In the genomic region with DNA sequence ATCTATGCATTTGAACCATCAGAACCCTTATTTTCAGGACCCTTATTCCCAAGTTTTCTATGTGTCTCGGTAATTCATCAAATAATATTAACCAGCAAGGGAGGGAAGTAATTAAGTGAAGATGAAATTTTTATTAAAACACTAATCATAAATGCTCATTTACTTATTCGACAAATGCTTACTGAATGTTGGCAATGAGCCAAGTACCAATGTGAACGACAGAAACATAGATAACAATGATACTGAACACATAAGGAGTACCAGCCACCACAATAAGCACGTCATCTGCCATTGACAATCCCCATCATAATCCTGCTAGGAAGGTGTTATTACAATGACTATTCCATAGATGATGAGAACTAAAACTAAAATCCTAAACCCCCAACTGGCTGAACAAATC, we compare ENCODE assay signal across 28 cellular contexts. TPM values are rescaled to one million over a fixed set of nuclear protein-coding genes. Genes with fewer than 3 reads are reported as not detected.
DNase-seq lines count a peak whose midpoint lies in the region; ATAC-seq, FAIRE-seq and TF ChIP-seq lines count a peak whose summit lies in the region.
"Had no signal": no experiment of that assay in that cellular context is flagged by ENCODE, and none has a peak within 500 bp of the region (broad histone marks: within the 10 kb centered on the region; RNA-seq: fewer than 3 reads in every experiment).

No MANE protein-coding gene starts in this region.

- H3K4me1 ChIP-seq in HepG2 (ENCODE audit: insufficient read depth, low read length) = no peaks in the 10 kb centered on the region
- no peaks in the 10 kb centered on the region for H3K4me1 ChIP-seq in right lobe of liver
- H3K4me1 ChIP-seq: A549, BE2C, BLaER1 had no signal

- no peak overlapping the region for H2AFZ ChIP-seq in HepG2 (ENCODE audit: low read length)

- no peaks in the 10 kb centered on the region for H3K9me3 Mint-ChIP-seq in activated T-helper 1 cell treated with anti-CD3 and anti-CD28 coated beads, Interleukin-12 subunit alpha, Interleukin-12 subunit beta, Interleukin-2, Interleukin-4 antibody, amounts not matched to agents 30 ng/mL and 10 ng/mL and 1 ng/mL, durations not matched to agents 14 hours and 24 hours and 36 hours
- H3K9me3 Mint-ChIP-seq: CD4-positive, alpha-beta memory T cell; CD8-positive, alpha-beta memory T cell had no signal

- ATAC-seq in HepG2 = no peak
- no peak for ATAC-seq in right lobe of liver
- ATAC-seq: A549, GM12878 had no signal

- no peaks in the 10 kb centered on the region for H3K4me1 Mint-ChIP-seq in activated T-helper 1 cell treated with anti-CD3 and anti-CD28 coated beads, Interleukin-12 subunit alpha, Interleukin-12 subunit beta, Interleukin-2, Interleukin-4 antibody, amounts not matched to agents 30 ng/mL and 10 ng/mL and 1 ng/mL, durations not matched to agents 14 hours and 24 hours and 36 hours (ENCODE audit: low read depth)
- H3K4me1 Mint-ChIP-seq: CD14-positive monocyte; CD4-positive, alpha-beta memory T cell; CD4-positive, CD25-positive, alpha-beta regulatory T cell; CD8-positive, alpha-beta memory T cell had no signal

- peak; percentile 41 for DNase-seq in DMS79 treated with DMSO at 0.1 percent for 48 hours (lab: John Stamatoyannopoulos, UW)
- DNase-seq in DMS79 (lab: John Stamatoyannopoulos, UW) = no peak
- DNase-seq in HepG2 (ENCODE audit: low spot score) = no peak
- no peak for DNase-seq in right lobe of liver
- peak; percentile 12 for DNase-seq in medulla oblongata (ENCODE audit: extremely low spot score)
- DNase-seq in AG20443 (ENCODE audit: low spot score) = no peak
- DNase-seq in activated T-helper 1 cell treated with anti-CD3 and anti-CD28 coated beads, Interleukin-12 subunit alpha, Interleukin-12 subunit beta, Interleukin-2, Interleukin-4 antibody, amounts not matched to agents 30 ng/mL and 10 ng/mL and 1 ng/mL, durations not matched to agents 14 hours and 24 hours and 36 hours (ENCODE audit: low spot score) = no peak
- DNase-seq: BE2C; C1 segment of cervical spinal cord; CD4-positive, alpha-beta memory T cell; CD4-positive, CD25-positive, alpha-beta regulatory T cell; CD8-positive, alpha-beta memory T cell; COR-L47; DMS 273 treated with DMSO at 0.1 percent for 48 hours; DMS153; DMS53; DND-41; EL; GDM1 had no signal

- TF ChIP-seq EP300 in HepG2 (IDR thresholded peaks at IDR 0.05; ENCODE audit: low read depth in 2 of 2, low read length in 2 of 2) (no peak), HepG2 (CRISPR knock-in tag; IDR thresholded peaks at IDR 0.05; ENCODE audit: borderline replicate concordance) (no peak)

- H3K36me3 ChIP-seq in HepG2 (replicated peaks in 1 of 2; ENCODE audit: control insufficient read depth in 1 of 2, insufficient read depth in 2 of 2, low read length in 2 of 2) (no peaks in the 10 kb centered on the region), right lobe of liver (no peaks in the 10 kb centered on the region)
- H3K36me3 ChIP-seq: BE2C, BLaER1 had no signal

- H3K27ac Mint-ChIP-seq in activated T-helper 1 cell treated with anti-CD3 and anti-CD28 coated beads, Interleukin-12 subunit alpha, Interleukin-12 subunit beta, Interleukin-2, Interleukin-4 antibody, amounts not matched to agents 30 ng/mL and 10 ng/mL and 1 ng/mL, durations not matched to agents 14 hours and 24 hours and 36 hours = no peak overlapping the region
- H3K27ac Mint-ChIP-seq: CD4-positive, alpha-beta memory T cell; CD4-positive, CD25-positive, alpha-beta regulatory T cell; CD8-positive, alpha-beta memory T cell had no signal

- TF ChIP-seq RAD21 in HepG2 (CRISPR knock-in tag; IDR thresholded peaks at IDR 0.05) = no peak

- BruUV-seq in HepG2 (replicated peaks; lab: Mats Ljungman, UMichigan) = no TSS peak

- 3% methylated on average over 4 of the region's 4 CpGs for WGBS in HepG2 (ENCODE audit: low lambda C conversion rate)
- WGBS in right lobe of liver (ENCODE audit: insufficient coverage, low coverage, low lambda C conversion rate, missing lambda C conversion rate) = 56% methylated on average over 4 of the region's 4 CpGs

- H4K20me1 ChIP-seq in HepG2 (ENCODE audit: insufficient read depth, low read length) = no peaks in the 10 kb centered on the region
- H4K20me1 ChIP-seq: BLaER1 had no signal

- CTCF ChIA-PET in HepG2 (lab: Yijun Ruan, JAX; ENCODE audit: low intra/inter-chr PET ratio, low total read pairs) = no interaction called here

- POLR2A ChIA-PET in HepG2 (lab: Yijun Ruan, JAX) = no interaction called here

- H3K9me3 ChIP-seq in HepG2 (ENCODE audit: low read length) = no peaks in the 10 kb centered on the region
- no peaks in the 10 kb centered on the region for H3K9me3 ChIP-seq in right lobe of liver
- H3K9me3 ChIP-seq: A549, BE2C, BLaER1 had no signal

- H3K27ac ChIP-seq in HepG2 (ENCODE audit: extremely low read length, insufficient read depth, low read length) (no peak overlapping the region), right lobe of liver (no peak overlapping the region)
- H3K27ac ChIP-seq: 22Rv1, A549, BLaER1 had no signal

- H3K27me3 Mint-ChIP-seq in activated T-helper 1 cell treated with anti-CD3 and anti-CD28 coated beads, Interleukin-12 subunit alpha, Interleukin-12 subunit beta, Interleukin-2, Interleukin-4 antibody, amounts not matched to agents 30 ng/mL and 10 ng/mL and 1 ng/mL, durations not matched to agents 14 hours and 24 hours and 36 hours (ENCODE audit: insufficient read depth) = peaks cover 3% of the 10 kb centered on the region

- no peaks in the 10 kb centered on the region for H3K27me3 ChIP-seq in HepG2 (ENCODE audit: control insufficient read depth in 1 of 2, insufficient read depth in 2 of 2, low read length in 2 of 2)
- H3K27me3 ChIP-seq in right lobe of liver = no peaks in the 10 kb centered on the region
- H3K27me3 ChIP-seq: BE2C, BLaER1 had no signal

- no peak overlapping the region for H3K9ac ChIP-seq in HepG2 (ENCODE audit: insufficient read depth, low read depth, low read length)
- H3K9ac ChIP-seq: BLaER1 had no signal

- TF ChIP-seq POLR2A in HepG2 (IDR thresholded peaks at IDR 0.05; ENCODE audit: insufficient read depth in 1 of 2, low read depth in 2 of 2, low read length in 2 of 2) (no peak), right lobe of liver (IDR thresholded peaks at IDR 0.05) (no peak)

- H3K4me2 ChIP-seq in HepG2 (ENCODE audit: low read depth, low read length) = no peak overlapping the region
- H3K4me2 ChIP-seq: A549, BLaER1 had no signal

- H3K4me3 ChIP-seq in HepG2 (replicated peaks in 1 of 3; ENCODE audit: insufficient read depth in 1 of 3, low read depth in 2 of 3, low read length in 3 of 3) (no peak overlapping the region), right lobe of liver (no peak overlapping the region)
- H3K4me3 ChIP-seq: A549, BLaER1, GM12878 had no signal

- intact Hi-C loops in HepG2 (cut with micrococcal nuclease; ENCODE audit: unreplicated experiment) (no loop called here), right lobe of liver (cut with DNase I) (no loop called here)
- intact Hi-C loops in activated T-helper 1 cell treated with anti-CD3 and anti-CD28 coated beads, Interleukin-12 subunit alpha, Interleukin-12 subunit beta, Interleukin-2, Interleukin-4 antibody, amounts not matched to agents 30 ng/mL and 10 ng/mL and 1 ng/mL, durations not matched to agents 14 hours and 24 hours and 36 hours (cut with micrococcal nuclease) = no loop called here

- TF ChIP-seq CTCF in HepG2 (CRISPR knock-in tag; IDR thresholded peaks at IDR 0.05) = no peak
- no peak for TF ChIP-seq CTCF in right lobe of liver (IDR thresholded peaks at IDR 0.05)

- no peaks in the 10 kb centered on the region for H3K79me2 ChIP-seq in HepG2 (ENCODE audit: insufficient read depth, low read length)

- in situ Hi-C loops in HepG2 (cut with HindIII; ENCODE audit: extremely low pct_ligation_motif_present, low pct_unique_long_range_greater_than_20kb) = no loop called here

- H3K4me3 Mint-ChIP-seq in activated T-helper 1 cell treated with anti-CD3 and anti-CD28 coated beads, Interleukin-12 subunit alpha, Interleukin-12 subunit beta, Interleukin-2, Interleukin-4 antibody, amounts not matched to agents 30 ng/mL and 10 ng/mL and 1 ng/mL, durations not matched to agents 14 hours and 24 hours and 36 hours = no peak overlapping the region
- H3K4me3 Mint-ChIP-seq: CD14-positive monocyte; CD4-positive, alpha-beta memory T cell; CD4-positive, CD25-positive, alpha-beta regulatory T cell; CD8-positive, alpha-beta memory T cell had no signal

- no peak for FAIRE-seq in HepG2 (lab: Jason Lieb, UNC)
- FAIRE-seq: A549, GM12878, GM12892, GM18507 had no signal

- H3K36me3 Mint-ChIP-seq in activated T-helper 1 cell treated with anti-CD3 and anti-CD28 coated beads, Interleukin-12 subunit alpha, Interleukin-12 subunit beta, Interleukin-2, Interleukin-4 antibody, amounts not matched to agents 30 ng/mL and 10 ng/mL and 1 ng/mL, durations not matched to agents 14 hours and 24 hours and 36 hours (ENCODE audit: low read depth) = no peaks in the 10 kb centered on the region
- H3K36me3 Mint-ChIP-seq: CD14-positive monocyte; CD4-positive, alpha-beta memory T cell; CD4-positive, CD25-positive, alpha-beta regulatory T cell; CD8-positive, alpha-beta memory T cell had no signal

RNA-seq across cellular contexts. Expression of a gene that starts 45.5 kb away (rescaled TPM):
- total RNA-seq in HepG2 (2016; rRNA removed; fragmentation: Illumina TruSeq; extraction: Trizol) = not detected in 2 replicates
- total RNA-seq in HepG2 (2016; cell fraction: cytosol; rRNA removed; fragmentation: Illumina TruSeq; extraction: Trizol; ENCODE audit: low read depth) = not detected in 2 replicates
- not detected in 2 replicates for total RNA-seq in HepG2 (2016; cell fraction: insoluble cytoplasmic fraction; rRNA removed; fragmentation: Illumina TruSeq; extraction: Trizol)
- not detected in 2 replicates for total RNA-seq in HepG2 (2016; cell fraction: membrane; rRNA removed; fragmentation: Illumina TruSeq; extraction: Trizol)
- total RNA-seq in HepG2 (2016; cell fraction: nucleus; rRNA removed; fragmentation: Illumina TruSeq; extraction: Trizol) = not detected in 2 replicates
- polyA plus RNA-seq in HepG2 (2011; rRNA removed) = not detected in 2 replicates
- polyA plus RNA-seq in HepG2 (2011; cell fraction: cytosol; rRNA removed) = not detected in 2 replicates
- polyA plus RNA-seq in HepG2 (2011; cell fraction: nucleus; rRNA removed) = not detected in 2 replicates
- not detected in 2 replicates for polyA plus RNA-seq in HepG2 (2012)
- not detected in 2 replicates for polyA plus RNA-seq in HepG2 (2016; cell fraction: cytosol; fragmentation: Illumina TruSeq; extraction: Trizol; ENCODE audit: low read depth)
- not detected in 2 replicates for polyA plus RNA-seq in HepG2 (2016; cell fraction: insoluble cytoplasmic fraction; fragmentation: Illumina TruSeq; extraction: Trizol; ENCODE audit: low read depth)
- polyA plus RNA-seq in HepG2 (2016; cell fraction: membrane; fragmentation: Illumina TruSeq; extraction: Trizol; ENCODE audit: low read depth) = not detected in 2 replicates
- not detected in 2 replicates for polyA plus RNA-seq in HepG2 (2016; cell fraction: nucleus; fragmentation: Illumina TruSeq; extraction: Trizol; ENCODE audit: insufficient read depth, low read depth)
- polyA minus RNA-seq in HepG2 (2011; rRNA and poly(A)+ RNA removed; ENCODE audit: low replicate concordance) = not detected in 2 replicates
- not detected in 2 replicates for polyA minus RNA-seq in HepG2 (2011; cell fraction: cytosol; rRNA and poly(A)+ RNA removed)
- not detected in 2 replicates for polyA minus RNA-seq in HepG2 (2011; cell fraction: nucleus; rRNA and poly(A)+ RNA removed)
- 1 to 10 TPM in 4 of 6 experiments, under 1 TPM in 2; 0.12 to 8.4 (median 2.7) TPM for total RNA-seq in right lobe of liver
- total RNA-seq in activated T-helper 1 cell treated with anti-CD3 and anti-CD28 coated beads, Interleukin-12 subunit alpha, Interleukin-12 subunit beta, Interleukin-2, Interleukin-4 antibody, amounts not matched to agents 30 ng/mL and 10 ng/mL and 1 ng/mL, durations not matched to agents 14 hours and 24 hours and 36 hours = not detected in 2 replicates
- total RNA-seq: A172; CD4-positive, alpha-beta memory T cell; CD4-positive, CD25-positive, alpha-beta regulatory T cell; CD8-positive, alpha-beta memory T cell; G401 had no signal
- polyA plus RNA-seq: CD14-positive monocyte; CD4-positive, alpha-beta memory T cell; CD4-positive, CD25-positive, alpha-beta regulatory T cell; CD8-positive, alpha-beta memory T cell had no signal

Comparison
In these comparisons a context has a peak if more than half of its experiments do, and no peak if none do; other contexts are left out.
1. DNase-seq: peak in DMS79 treated with DMSO at 0.1 percent for 48 hours (single experiment) and medulla oblongata (single experiment); none in DMS79 (single experiment), HepG2 (single experiment), right lobe of liver (0 of 3), AG20443 (single experiment) and activated T-helper 1 cell treated with anti-CD3 and anti-CD28 coated beads, Interleukin-12 subunit alpha, Interleukin-12 subunit beta, Interleukin-2, Interleukin-4 antibody, amounts not matched to agents 30 ng/mL and 10 ng/mL and 1 ng/mL, durations not matched to agents 14 hours and 24 hours and 36 hours (single experiment).